In genomic region chr19:45505996-45506245, GRCh38 we compare ENCODE assay signal across 8 cellular contexts. TPM values are rescaled to one million over a fixed set of nuclear protein-coding genes. Genes with fewer than 3 reads are reported as not detected.
DNase-seq lines count a peak whose midpoint lies in the region; ATAC-seq and TF ChIP-seq lines count a peak whose summit lies in the region.

No MANE protein-coding gene starts in this region.

- H4K91ac ChIP-seq in mesenchymal stem cell (ENCODE audit: low read length): no peak overlapping the region

- H3K23ac ChIP-seq in mesenchymal stem cell (ENCODE audit: low read length in 2 of 2): no peak overlapping the region

- 43% methylated on average over 1 of the region's 5 CpGs for WGBS in mesenchymal stem cell

- H3K27me3 ChIP-seq in cardiac muscle cell (no peaks in the 10 kb centered on the region), mesenchymal stem cell (ENCODE audit: control insufficient read depth in 1 of 2, insufficient read depth in 1 of 2, low read length in 2 of 2) (peaks cover 0 to 4% of the 10 kb centered on the region in 2 experiments), upper lobe of right lung (no peaks in the 10 kb centered on the region)

- peak overlapping the region; percentile 72 for H3K4me3 ChIP-seq in cardiac muscle cell
- H3K4me3 ChIP-seq in mesenchymal stem cell (ENCODE audit: insufficient read depth in 1 of 2, low read depth in 1 of 2, low read length in 2 of 2): peak overlapping the region in 1 of 2 experiments; percentile 88
- H3K4me3 ChIP-seq in upper lobe of right lung: peak overlapping the region; percentile 99

- H3K36me3 ChIP-seq in cardiac muscle cell: no peaks in the 10 kb centered on the region
- no peaks in the 10 kb centered on the region for H3K36me3 ChIP-seq in mesenchymal stem cell (ENCODE audit: control insufficient read depth in 1 of 2, insufficient read depth in 2 of 2, low read depth in 1 of 2, low read length in 2 of 2)
- H3K36me3 ChIP-seq in upper lobe of right lung: no peaks in the 10 kb centered on the region

- H3K4me3 Mint-ChIP-seq in brain: peak overlapping the region; percentile 47 to 95 (median 73)

- no peaks in the 10 kb centered on the region for H3K9me3 Mint-ChIP-seq in brain

- H3K18ac ChIP-seq in mesenchymal stem cell (ENCODE audit: low read depth in 1 of 2, low read length in 2 of 2): peak overlapping the region in 1 of 2 experiments; percentile 67

- H2BK120ac ChIP-seq in mesenchymal stem cell (ENCODE audit: low read depth, low read length): peak overlapping the region; percentile 58

- no peak overlapping the region for H3K4ac ChIP-seq in mesenchymal stem cell (ENCODE audit: low read depth in 1 of 2, low read length in 2 of 2)

- H3K9me3 ChIP-seq in cardiac muscle cell (ENCODE audit: low read depth) (no peaks in the 10 kb centered on the region), mesenchymal stem cell (ENCODE audit: control insufficient read depth, low read length) (no peaks in the 10 kb centered on the region), upper lobe of right lung (no peaks in the 10 kb centered on the region)

- no peak for DNase-seq in cardiac muscle cell (ENCODE audit: low read depth in 1 of 2, low spot score in 1 of 2)
- no peak for DNase-seq in Right ventricle myocardium inferior (ENCODE audit: missing footprints)
- no peak for DNase-seq in mesenchymal stem cell
- no peak for DNase-seq in upper lobe of right lung
- no peak for DNase-seq in NCI-H187 (lab: John Stamatoyannopoulos, UW)
- DNase-seq in cerebellar cortex (ENCODE audit: low spot score): no peak

- ATAC-seq in Right ventricle myocardium inferior: no peak
- ATAC-seq in upper lobe of right lung: no peak
- ATAC-seq in HG02973 (IDR thresholded peaks at IDR 0.05; ENCODE audit: unreplicated experiment): no peak

- no peaks in the 10 kb centered on the region for H3K36me3 Mint-ChIP-seq in brain

- H2AFZ ChIP-seq in mesenchymal stem cell (ENCODE audit: low read depth, low read length): no peak overlapping the region

- peaks cover 35% of the 10 kb centered on the region for H3K27me3 Mint-ChIP-seq in brain

- TF ChIP-seq CTCF in cardiac muscle cell (IDR thresholded peaks at IDR 0.05; ENCODE audit: low read depth, low read length) (no peak), brain (conservative IDR thresholded peaks at IDR 0.05) (no peak), upper lobe of right lung (IDR thresholded peaks at IDR 0.05) (no peak)

- H3K4me1 ChIP-seq in cardiac muscle cell (ENCODE audit: low read depth) (no peaks in the 10 kb centered on the region), mesenchymal stem cell (ENCODE audit: control insufficient read depth, insufficient read depth, low read depth, low read length) (peaks cover 15% of the 10 kb centered on the region), upper lobe of right lung (peaks cover 13% of the 10 kb centered on the region)

- peak overlapping the region in 1 of 5 experiments; percentile 74 for H3K27ac Mint-ChIP-seq in brain

- H3K27ac ChIP-seq in cardiac muscle cell: peak overlapping the region; percentile 92
- H3K27ac ChIP-seq in mesenchymal stem cell (ENCODE audit: low read length, poor library complexity, severe bottlenecking): peak overlapping the region; percentile 50
- H3K27ac ChIP-seq in upper lobe of right lung: peak overlapping the region; percentile 82

- no peak overlapping the region for H2BK5ac ChIP-seq in mesenchymal stem cell (ENCODE audit: low read depth, low read length, poor library complexity, severe bottlenecking)

- H2AK5ac ChIP-seq in mesenchymal stem cell (ENCODE audit: low read length, severe bottlenecking): peak overlapping the region; percentile 85

- H3K4me1 Mint-ChIP-seq in brain: peaks cover 21% of the 10 kb centered on the region

- peak overlapping the region; percentile 82 for H4K8ac ChIP-seq in mesenchymal stem cell (ENCODE audit: low read length)

- no peak overlapping the region for H2BK15ac ChIP-seq in mesenchymal stem cell (ENCODE audit: low read depth, poor library complexity, severe bottlenecking)

- peak overlapping the region; percentile 65 for H3K4me2 ChIP-seq in mesenchymal stem cell (ENCODE audit: low read length, poor library complexity, severe bottlenecking)

- intact Hi-C loops in Right ventricle myocardium inferior (cut with DNase I) (loop anchor here (5.0 kb wide), 1 partner anchor 96 kb away; the partner anchor contains the start of gene GPR4), upper lobe of right lung (cut with DNase I) (no loop called here)

- H2BK12ac ChIP-seq in mesenchymal stem cell (ENCODE audit: low read length in 2 of 2): peak overlapping the region; percentile 72 to 79

- no peak overlapping the region for H3K14ac ChIP-seq in mesenchymal stem cell (ENCODE audit: low read length in 2 of 2)

- peak overlapping the region; percentile 90 for H3K9ac ChIP-seq in mesenchymal stem cell (ENCODE audit: low read length)

- H3K79me1 ChIP-seq in mesenchymal stem cell (replicated peaks; ENCODE audit: low read length, poor library complexity, severe bottlenecking): peaks cover 2% of the 10 kb centered on the region

RNA-seq across cellular contexts. Expression of gene VASP, which starts 1.4 kb away (rescaled TPM):
- total RNA-seq in cardiac muscle cell (91.6 and 95.8 TPM in 2 replicates), Right ventricle myocardium inferior (49.0 TPM), upper lobe of right lung (155 TPM)
- polyA plus RNA-seq in cardiac muscle cell (72.4 and 83.3 TPM in 2 replicates), brain (ENCODE audit: insufficient read depth, low read depth, low replicate concordance) (34.2 TPM)
- polyA plus RNA-seq in mesenchymal stem cell (2013, experiment 1 of 2): 106 TPM
- polyA plus RNA-seq in mesenchymal stem cell (2013, experiment 2 of 2): 104 TPM

RNA-seq across cellular contexts. Expression of gene PPM1N, which starts 7.7 kb away (rescaled TPM):
- 1.3 and 2.9 TPM in 2 replicates for total RNA-seq in cardiac muscle cell
- polyA plus RNA-seq in cardiac muscle cell: 1.2 and 4.0 TPM in 2 replicates
- total RNA-seq in Right ventricle myocardium inferior: 0.65 TPM
- polyA plus RNA-seq in brain (ENCODE audit: insufficient read depth, low read depth, low replicate concordance): 1.8 TPM
- polyA plus RNA-seq in mesenchymal stem cell (2013, experiment 1 of 2): 2.3 TPM
- polyA plus RNA-seq in mesenchymal stem cell (2013, experiment 2 of 2): 2.1 TPM
- 0.67 TPM for total RNA-seq in upper lobe of right lung

RNA-seq across cellular contexts. Expression of gene RTN2, which starts 9.1 kb away (rescaled TPM):
- total RNA-seq in cardiac muscle cell: 43.7 and 56.5 TPM in 2 replicates
- 92.2 and 111 TPM in 2 replicates for polyA plus RNA-seq in cardiac muscle cell
- 30.6 TPM for total RNA-seq in Right ventricle myocardium inferior
- 64.4 TPM for polyA plus RNA-seq in brain (ENCODE audit: insufficient read depth, low read depth, low replicate concordance)
- polyA plus RNA-seq in mesenchymal stem cell (2013, experiment 1 of 2): 30.0 TPM
- polyA plus RNA-seq in mesenchymal stem cell (2013, experiment 2 of 2): 31.0 TPM
- 13.3 TPM for total RNA-seq in upper lobe of right lung

RNA-seq across cellular contexts. Expression of gene FOSB, which starts 38.1 kb away (rescaled TPM):
- total RNA-seq in cardiac muscle cell: 0.88 and 4.5 TPM in 2 replicates
- polyA plus RNA-seq in cardiac muscle cell: 1.7 and 3.0 TPM in 2 replicates
- 0.32 TPM for total RNA-seq in Right ventricle myocardium inferior
- polyA plus RNA-seq in brain (ENCODE audit: insufficient read depth, low read depth, low replicate concordance): 0.92 TPM
- 167 TPM for polyA plus RNA-seq in mesenchymal stem cell (2013, experiment 1 of 2)
- polyA plus RNA-seq in mesenchymal stem cell (2013, experiment 2 of 2): 130 TPM
- 3.6 TPM for total RNA-seq in upper lobe of right lung
